Comparison of ENCODE assay signal across 23 cellular contexts in the genomic region with DNA sequence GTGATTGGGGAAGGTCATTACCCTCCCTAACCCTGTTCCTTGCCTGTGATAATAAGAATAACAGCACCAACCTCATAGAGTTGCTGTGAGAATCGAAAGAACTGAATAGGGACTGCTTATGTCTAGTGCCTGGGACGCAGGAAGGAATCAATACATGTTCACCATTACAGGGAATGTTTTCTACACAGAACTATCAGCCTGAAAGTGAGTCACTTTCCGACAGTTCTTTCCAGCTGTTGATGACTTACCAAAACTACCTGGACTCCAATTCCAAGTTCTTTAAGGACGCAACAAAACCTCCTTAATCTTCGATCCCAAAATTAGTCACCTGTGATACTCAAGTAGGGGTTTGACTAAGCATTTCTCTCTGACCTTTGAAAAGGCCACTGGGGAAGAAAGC. TPM values are rescaled to one million over a fixed set of nuclear protein-coding genes. Genes with fewer than 3 reads are reported as not detected.
"Had no signal": no experiment of that assay in that cellular context is flagged by ENCODE, and none has a peak within 500 bp of the region (broad histone marks: within the 10 kb centered on the region; RNA-seq: fewer than 3 reads in every experiment).

No MANE protein-coding gene starts in this region.

- DNase-seq: activated CD8-positive, alpha-beta memory T cell treated with anti-CD3 and anti-CD28 coated beads for 24 hours; activated CD8-positive, alpha-beta memory T cell treated with anti-CD3 and anti-CD28 coated beads, Interleukin-2, amount 50 U/mL, for 4 hours; activated naive CD4-positive, alpha-beta T cell; activated T-cell treated with anti-CD3 and anti-CD28 coated beads, Interleukin-2, amount 50 U/mL, for 4 hours; adrenal gland; brain microvascular endothelial cell; central memory CD4-positive, alpha-beta T cell; dorsolateral prefrontal cortex; effector memory CD8-positive, alpha-beta T cell; hypothalamus; left ventricle myocardium superior; naive B cell; occipital lobe; sigmoid colon; stimulated activated CD4-positive, alpha-beta T cell treated with anti-CD3 and anti-CD28 coated beads, Interleukin-2, amount 100 ng/mL, for 48 hours; stimulated activated CD8-positive, alpha-beta memory T cell treated with anti-CD3 and anti-CD28 coated beads, Interleukin-4, amount 100 ng/mL, for 48 hours; stimulated activated naive B cell treated with anti-CD40 and anti-IgM and Interleukin-4, amounts not matched to agents 10 μg/mL and 1 μg/mL and 100 μg/mL, for 72 hours; T-helper 1 cell had no signal

- H3K4me1 Mint-ChIP-seq: naive B cell; stimulated activated naive B cell treated with anti-CD40 and anti-IgM and Interleukin-4, amounts not matched to agents 10 μg/mL and 1 μg/mL and 100 μg/mL, for 72 hours had no signal

- H3K4me3 Mint-ChIP-seq: activated naive CD8-positive, alpha-beta T cell; activated T-cell treated with anti-CD3 and anti-CD28 coated beads, Interleukin-2, amount 50 U/mL, for 4 hours; effector memory CD8-positive, alpha-beta T cell; naive B cell; neural crest cell; stimulated activated naive B cell treated with anti-CD40 and anti-IgM and Interleukin-4, amounts not matched to agents 10 μg/mL and 1 μg/mL and 100 μg/mL, for 72 hours had no signal

- H3K27me3 Mint-ChIP-seq: activated naive CD8-positive, alpha-beta T cell had no signal

- H3K4me3 ChIP-seq: adrenal gland, ascending aorta, dorsolateral prefrontal cortex, sigmoid colon, thoracic aorta had no signal

- H3K27me3 ChIP-seq: adrenal gland, ascending aorta, brain microvascular endothelial cell, dorsolateral prefrontal cortex, sigmoid colon had no signal

- ATAC-seq: activated T-cell treated with anti-CD3 and anti-CD28 coated beads, Interleukin-2, amount 50 U/mL, for 4 hours; effector memory CD8-positive, alpha-beta T cell; left ventricle myocardium superior; stimulated activated naive B cell treated with anti-CD40 and anti-IgM and Interleukin-4, amounts not matched to agents 10 μg/mL and 1 μg/mL and 100 μg/mL, for 72 hours had no signal

- H3K27ac Mint-ChIP-seq: activated naive CD8-positive, alpha-beta T cell; activated T-helper 2 cell treated with anti-CD3 and anti-CD28 coated beads, Interferon-gamma antibody, Interleukin-2, Interleukin-4, amounts not matched to agents 10 μg/mL and 5 μg/mL and 100 μg/mL, durations not matched to agents 14 hours and 24 hours and 36 hours; effector memory CD8-positive, alpha-beta T cell; naive B cell; stimulated activated naive B cell treated with anti-CD40 and anti-IgM and Interleukin-4, amounts not matched to agents 10 μg/mL and 1 μg/mL and 100 μg/mL, for 72 hours had no signal

- H3K9me3 ChIP-seq: adrenal gland, ascending aorta, sigmoid colon, thoracic aorta had no signal

- H3K9me3 Mint-ChIP-seq: activated T-cell treated with anti-CD3 and anti-CD28 coated beads, Interleukin-2, amount 50 U/mL, for 4 hours; activated T-helper 2 cell treated with anti-CD3 and anti-CD28 coated beads, Interferon-gamma antibody, Interleukin-2, Interleukin-4, amounts not matched to agents 10 μg/mL and 5 μg/mL and 100 μg/mL, durations not matched to agents 14 hours and 24 hours and 36 hours; effector memory CD8-positive, alpha-beta T cell; neural crest cell; stimulated activated naive B cell treated with anti-CD40 and anti-IgM and Interleukin-4, amounts not matched to agents 10 μg/mL and 1 μg/mL and 100 μg/mL, for 72 hours had no signal

- H3K36me3 ChIP-seq: adrenal gland, ascending aorta, brain microvascular endothelial cell, sigmoid colon, thoracic aorta had no signal

- H3K36me3 Mint-ChIP-seq: activated naive CD8-positive, alpha-beta T cell; naive B cell; stimulated activated naive B cell treated with anti-CD40 and anti-IgM and Interleukin-4, amounts not matched to agents 10 μg/mL and 1 μg/mL and 100 μg/mL, for 72 hours had no signal

- H3K27ac ChIP-seq: brain microvascular endothelial cell had no signal

RNA-seq across cellular contexts. Expression of a gene that starts 29.4 kb away (rescaled TPM):
- total RNA-seq: activated T-helper 2 cell treated with anti-CD3 and anti-CD28 coated beads, Interferon-gamma antibody, Interleukin-2, Interleukin-4, amounts not matched to agents 10 μg/mL and 5 μg/mL and 100 μg/mL, durations not matched to agents 14 hours and 24 hours and 36 hours had no signal
